ENCODE assay signal across 19 cellular contexts in the genomic region with DNA sequence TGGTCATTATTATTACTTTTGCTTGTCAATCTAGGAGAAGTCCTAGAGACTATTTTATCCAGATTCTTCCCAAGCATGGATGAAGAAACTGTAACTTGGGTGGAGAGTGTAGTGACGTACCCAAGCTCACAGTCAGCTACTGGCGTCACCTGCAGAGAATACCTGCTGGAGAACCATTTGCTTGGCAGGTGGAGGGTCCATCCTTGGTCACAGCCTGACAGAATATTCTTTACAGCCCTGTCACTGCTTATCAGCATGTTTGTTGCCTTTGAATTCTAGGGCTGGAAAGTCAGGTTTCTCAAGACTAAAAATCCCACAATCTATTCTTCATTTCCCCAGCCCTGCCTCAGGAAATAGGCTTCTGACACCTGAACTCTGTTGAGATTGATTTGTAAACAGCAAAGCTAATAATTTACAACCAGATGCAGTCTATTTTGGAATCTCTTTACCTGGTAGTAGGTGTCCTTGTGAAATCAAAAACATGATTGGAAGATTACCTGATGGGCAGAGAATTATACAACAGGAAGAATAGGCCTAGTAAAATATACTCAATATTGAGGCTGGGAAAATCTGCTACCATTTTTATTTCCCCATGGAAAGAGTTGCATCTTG.
DNase-seq lines count a peak whose midpoint lies in the region; ATAC-seq, FAIRE-seq and TF ChIP-seq lines count a peak whose summit lies in the region.
"Had no signal": no experiment of that assay in that cellular context is flagged by ENCODE, and none has a peak within 500 bp of the region (broad histone marks: within the 10 kb centered on the region; RNA-seq: fewer than 3 reads in every experiment).

No MANE protein-coding gene starts in this region.

- H3K79me2 ChIP-seq in HepG2 (ENCODE audit: insufficient read depth, low read length) = no peaks in the 10 kb centered on the region
- no peaks in the 10 kb centered on the region for H3K79me2 ChIP-seq in osteoblast (ENCODE audit: insufficient read depth, low read length)

- H3K4me3 ChIP-seq in liver (ENCODE audit: low read depth in 1 of 3, low read length in 3 of 3) = no peak overlapping the region
- no peak overlapping the region for H3K4me3 ChIP-seq in HepG2 (replicated peaks in 1 of 3; ENCODE audit: insufficient read depth in 1 of 3, low read depth in 2 of 3, low read length in 3 of 3)
- no peak overlapping the region for H3K4me3 ChIP-seq in osteoblast (ENCODE audit: insufficient read depth, low read length)
- H3K4me3 ChIP-seq: BLaER1 treated with 17β-estradiol and CSF1 and Interleukin-3, amounts not matched to agents 10 nM and 100 nM had no signal

- 79% methylated on average over 2 of the region's 2 CpGs for WGBS in liver
- WGBS in HepG2 (ENCODE audit: low lambda C conversion rate) = 49% methylated on average over 2 of the region's 2 CpGs

- intact Hi-C loops in HepG2 (cut with micrococcal nuclease; ENCODE audit: unreplicated experiment) = no loop called here

- BruUV-seq in HepG2 (replicated peaks; lab: Mats Ljungman, UMichigan) = no TSS peak

- H3K9me3 Mint-ChIP-seq in WTC11 (no peaks in the 10 kb centered on the region), nephron progenitor cell (no peaks in the 10 kb centered on the region)
- H3K9me3 Mint-ChIP-seq: CD8-positive, alpha-beta memory T cell had no signal

- TF ChIP-seq CTCF in liver (IDR thresholded peaks at IDR 0.05; ENCODE audit: low read depth, low read length, missing input control) = no peak
- TF ChIP-seq CTCF in HepG2 (CRISPR knock-in tag; IDR thresholded peaks at IDR 0.05) = no peak
- TF ChIP-seq CTCF in WTC11 (IDR thresholded peaks at IDR 0.05) = no peak
- TF ChIP-seq CTCF in osteoblast (IDR thresholded peaks at IDR 0.05; ENCODE audit: extremely low read depth, low read depth, low read length) = no peak
- no peak for TF ChIP-seq CTCF in nephron progenitor cell (IDR thresholded peaks at IDR 0.05)

- POLR2A ChIA-PET in HepG2 (lab: Yijun Ruan, JAX) = interaction anchor here (1.2 kb wide), 1 partner anchor 96 kb away, joined by 3 read pairs; no protein-coding TSS in a partner anchor
- POLR2A ChIA-PET in WTC11 (lab: Charles Lee) = no interaction called here

- H3K4me1 ChIP-seq in liver (ENCODE audit: control insufficient read depth in 4 of 4, insufficient read depth in 4 of 4, low read length in 3 of 4) = peaks cover 11 to 40% (median 37%) of the 10 kb centered on the region in 4 donors
- peaks cover 20% of the 10 kb centered on the region for H3K4me1 ChIP-seq in HepG2 (ENCODE audit: insufficient read depth, low read length)
- H3K4me1 ChIP-seq in osteoblast (ENCODE audit: insufficient read depth, low read length) = no peaks in the 10 kb centered on the region

- no peaks in the 10 kb centered on the region for H3K36me3 ChIP-seq in liver (ENCODE audit: control insufficient read depth in 4 of 4, insufficient read depth in 3 of 4, low read depth in 1 of 4, low read length in 3 of 4)
- no peaks in the 10 kb centered on the region for H3K36me3 ChIP-seq in HepG2 (replicated peaks in 1 of 2; ENCODE audit: control insufficient read depth in 1 of 2, insufficient read depth in 2 of 2, low read length in 2 of 2)
- no peaks in the 10 kb centered on the region for H3K36me3 ChIP-seq in osteoblast (ENCODE audit: insufficient read depth, low read length)
- H3K36me3 ChIP-seq: BLaER1 treated with 17β-estradiol and CSF1 and Interleukin-3, amounts not matched to agents 10 nM and 100 nM had no signal

- no peaks in the 10 kb centered on the region for H4K20me1 ChIP-seq in HepG2 (ENCODE audit: insufficient read depth, low read length)
- no peaks in the 10 kb centered on the region for H4K20me1 ChIP-seq in osteoblast (ENCODE audit: insufficient read depth, low read length)
- H4K20me1 ChIP-seq: BLaER1 treated with 17β-estradiol and CSF1 and Interleukin-3, amounts not matched to agents 10 nM and 100 nM had no signal

- TF ChIP-seq RAD21 in liver (IDR thresholded peaks at IDR 0.05) (no peak), HepG2 (CRISPR knock-in tag; IDR thresholded peaks at IDR 0.05) (no peak)

- H3K4me1 Mint-ChIP-seq in WTC11 (peaks cover 74% of the 10 kb centered on the region), nephron progenitor cell (peaks cover 30% of the 10 kb centered on the region)
- H3K4me1 Mint-ChIP-seq: B cell; CD4-positive, CD25-positive, alpha-beta regulatory T cell had no signal

- H3K27me3 Mint-ChIP-seq in WTC11 (ENCODE audit: low read depth) = no peaks in the 10 kb centered on the region
- peaks cover 7% of the 10 kb centered on the region for H3K27me3 Mint-ChIP-seq in nephron progenitor cell (ENCODE audit: low read depth, poor library complexity)
- H3K27me3 Mint-ChIP-seq: B cell; CD4-positive, CD25-positive, alpha-beta regulatory T cell had no signal

- CTCF ChIA-PET in HepG2 (lab: Yijun Ruan, JAX; ENCODE audit: low intra/inter-chr PET ratio, low total read pairs) (no interaction called here), WTC11 (lab: Charles Lee) (interaction anchor here (0.6 to 2.2 kb wide), 4 partner anchors 20 to 508 kb away, joined by 3 to 11 read pairs (median 4); no protein-coding TSS in a partner anchor)

- no peaks in the 10 kb centered on the region for H3K27me3 ChIP-seq in liver (ENCODE audit: control insufficient read depth in 4 of 4, insufficient read depth in 4 of 4, low read length in 3 of 4)
- no peaks in the 10 kb centered on the region for H3K27me3 ChIP-seq in HepG2 (ENCODE audit: control insufficient read depth in 1 of 2, insufficient read depth in 2 of 2, low read length in 2 of 2)
- H3K27me3 ChIP-seq in osteoblast (ENCODE audit: insufficient read depth, low read length) = no peaks in the 10 kb centered on the region
- H3K27me3 ChIP-seq: BLaER1 treated with 17β-estradiol and CSF1 and Interleukin-3, amounts not matched to agents 10 nM and 100 nM had no signal

- H3K27ac Mint-ChIP-seq in WTC11 (peak overlapping the region; percentile 82), nephron progenitor cell (no peak overlapping the region)
- H3K27ac Mint-ChIP-seq: B cell; CD4-positive, CD25-positive, alpha-beta regulatory T cell; CD8-positive, alpha-beta memory T cell had no signal

- H3K36me3 Mint-ChIP-seq in WTC11 (no peaks in the 10 kb centered on the region; the same call in 1 of the 2 replicates), nephron progenitor cell (ENCODE audit: low read depth) (no peaks in the 10 kb centered on the region)
- H3K36me3 Mint-ChIP-seq: CD4-positive, CD25-positive, alpha-beta regulatory T cell; CD8-positive, alpha-beta memory T cell had no signal

- TF ChIP-seq POLR2A in HepG2 (IDR thresholded peaks at IDR 0.05; ENCODE audit: insufficient read depth in 1 of 2, low read depth in 2 of 2, low read length in 2 of 2) = no peak

- H2AFZ ChIP-seq in HepG2 (ENCODE audit: low read length) = no peak overlapping the region
- H2AFZ ChIP-seq in osteoblast (ENCODE audit: low read length) = no peak overlapping the region

- in situ Hi-C loops in HepG2 (cut with HindIII; ENCODE audit: extremely low pct_ligation_motif_present, low pct_unique_long_range_greater_than_20kb) = no loop called here

- TF ChIP-seq EP300 in HepG2 (IDR thresholded peaks at IDR 0.05; ENCODE audit: low read depth in 2 of 2, low read length in 2 of 2) (no peak), HepG2 (CRISPR knock-in tag; IDR thresholded peaks at IDR 0.05; ENCODE audit: borderline replicate concordance) (no peak)

- H3K9me3 ChIP-seq in liver (ENCODE audit: control insufficient read depth in 4 of 4, low read length in 3 of 4) (no peaks in the 10 kb centered on the region), HepG2 (ENCODE audit: low read length) (no peaks in the 10 kb centered on the region), osteoblast (ENCODE audit: low read depth, low read length) (no peaks in the 10 kb centered on the region)
- H3K9me3 ChIP-seq: BLaER1 treated with 17β-estradiol and CSF1 and Interleukin-3, amounts not matched to agents 10 nM and 100 nM had no signal

- ATAC-seq in HepG2 (no peak), WTC11 (no peak), GM19351 (IDR thresholded peaks at IDR 0.05; ENCODE audit: unreplicated experiment) (no peak)

- H3K27ac ChIP-seq in liver (ENCODE audit: low read depth in 1 of 2, low read length in 2 of 2) = peak overlapping the region; percentile 53 to 63
- no peak overlapping the region for H3K27ac ChIP-seq in HepG2 (ENCODE audit: extremely low read length, insufficient read depth, low read length)
- H3K27ac ChIP-seq in osteoblast (ENCODE audit: low read depth, low read length) = no peak overlapping the region

- DNase-seq in HepG2 (ENCODE audit: low spot score) = no peak
- DNase-seq in WTC11 (ENCODE audit: low spot score) = no peak
- peak; percentile 53 for DNase-seq in osteoblast (ENCODE audit: insufficient read length, low spot score, missing footprints)
- DNase-seq in nephron progenitor cell = no peak
- no peak for DNase-seq in HCEC 1CT
- DNase-seq: CD4-positive, CD25-positive, alpha-beta regulatory T cell; CD8-positive, alpha-beta memory T cell; COR-L47; DMS 273 treated with DMSO at 0.1 percent for 48 hours; DMS53; GOT3; H7 had no signal

- H3K9ac ChIP-seq in liver (ENCODE audit: low read depth in 1 of 2, low read length in 2 of 2) (no peak overlapping the region), HepG2 (ENCODE audit: insufficient read depth, low read depth, low read length) (no peak overlapping the region)
- H3K9ac ChIP-seq: BLaER1 treated with 17β-estradiol and CSF1 and Interleukin-3, amounts not matched to agents 10 nM and 100 nM had no signal

- FAIRE-seq in HepG2 (lab: Jason Lieb, UNC) = no peak
- FAIRE-seq: G401.6, GM12891, GM18507 had no signal

- H3K4me2 ChIP-seq in HepG2 (ENCODE audit: low read depth, low read length) = no peak overlapping the region
- no peak overlapping the region for H3K4me2 ChIP-seq in osteoblast (ENCODE audit: insufficient read depth, low read length)
- H3K4me2 ChIP-seq: BLaER1 treated with 17β-estradiol and CSF1 and Interleukin-3, amounts not matched to agents 10 nM and 100 nM had no signal

- no peak overlapping the region for H3K4me3 Mint-ChIP-seq in WTC11
- H3K4me3 Mint-ChIP-seq in nephron progenitor cell = no peak overlapping the region
- H3K4me3 Mint-ChIP-seq: B cell; CD4-positive, CD25-positive, alpha-beta regulatory T cell; CD8-positive, alpha-beta memory T cell had no signal

TF ChIP-seq in liver, 16 proteins besides CTCF, POLR2A, EP300 and RAD21 (continues in another document):
- no peak for TF ChIP-seq FOXA1 (IDR thresholded peaks at IDR 0.05)
- TF ChIP-seq RXRA (IDR thresholded peaks at IDR 0.05) = peak; percentile 29 to 56
- TF ChIP-seq NR2F2 (IDR thresholded peaks at IDR 0.05) = no peak
- no peak for TF ChIP-seq GABPA (IDR thresholded peaks at IDR 0.05 in 1 of 2, conservative IDR thresholded peaks at IDR 0.05 in 1 of 2)

TF ChIP-seq in HepG2, 621 proteins besides CTCF, POLR2A, EP300 and RAD21 (continues in another document):
- TF ChIP-seq ATRX (CRISPR knock-in tag; IDR thresholded peaks at IDR 0.05; ENCODE audit: borderline replicate concordance) (no peak), ZNF878 (CRISPR knock-in tag; IDR thresholded peaks at IDR 0.05) (no peak), ZNF678 (CRISPR knock-in tag; IDR thresholded peaks at IDR 0.05) (no peak), TARDBP (CRISPR knock-in tag; IDR thresholded peaks at IDR 0.05) (no peak)

Comparison
In these comparisons a context has a peak if more than half of its experiments do, and no peak if none do; other contexts are left out.
1. H3K27ac ChIP-seq: peak in liver (2 of 2); none in HepG2 (single experiment) and osteoblast (single experiment).